ENCODE assay signal across 14 cellular contexts in genomic region chr2:211351998-211352397, GRCh38.
A peak's percentile ranks its signal among the peaks of the same experiment; 100 is the strongest.
DNase-seq lines count a peak whose midpoint lies in the region; ATAC-seq lines count a peak whose summit lies in the region.
"Had no signal": no experiment of that assay in that cellular context is flagged by ENCODE, and none has a peak within 500 bp of the region (broad histone marks: within the 10 kb centered on the region; RNA-seq: fewer than 3 reads in every experiment).

No MANE protein-coding gene starts in this region.

- H3K9me3 ChIP-seq in right cardiac atrium (ENCODE audit: control insufficient read depth, low read length) (no peaks in the 10 kb centered on the region), trophoblast cell (ENCODE audit: insufficient read depth, low read depth, low read length) (no peaks in the 10 kb centered on the region)
- H3K9me3 ChIP-seq: colonic mucosa, vagina had no signal

- no peaks in the 10 kb centered on the region for H3K79me2 ChIP-seq in trophoblast cell (ENCODE audit: control insufficient read depth, insufficient read depth, low read length, poor library complexity)

- no peaks in the 10 kb centered on the region for H3K36me3 ChIP-seq in trophoblast cell (ENCODE audit: control insufficient read depth in 1 of 2, insufficient read depth in 2 of 2, low read length in 2 of 2)
- H3K36me3 ChIP-seq: colonic mucosa, vagina had no signal

- no peak overlapping the region for H3K27ac ChIP-seq in right cardiac atrium (ENCODE audit: low read length)
- no peak overlapping the region for H3K27ac ChIP-seq in trophoblast cell (ENCODE audit: low read depth, low read length)
- H3K27ac ChIP-seq: colonic mucosa, vagina had no signal

- H3K9ac ChIP-seq in trophoblast cell (ENCODE audit: low read length), result no peak overlapping the region

- H3K23ac ChIP-seq in trophoblast cell (ENCODE audit: low read length), result no peak overlapping the region

- no peaks in the 10 kb centered on the region for H3K27me3 Mint-ChIP-seq in T-cell
- H3K27me3 Mint-ChIP-seq: activated naive CD8-positive, alpha-beta T cell treated with anti-CD3 and anti-CD28 coated beads for 36 hours had no signal

- no peak overlapping the region for H2AK5ac ChIP-seq in trophoblast cell (ENCODE audit: low read length)

- peak; percentile 32 for DNase-seq in left ventricle myocardium superior
- DNase-seq in cardiac septum (ENCODE audit: low spot score), result no peak
- peak; percentile 68 for DNase-seq in RPMI8226
- DNase-seq in right cardiac atrium, result peak in 2 of 3 donors; percentile 39 to 50
- no peak for DNase-seq in T-cell
- DNase-seq in trophoblast cell, result no peak
- DNase-seq in NCI-H146 (lab: John Stamatoyannopoulos, UW), result no peak
- DNase-seq: activated CD8-positive, alpha-beta memory T cell treated with anti-CD3 and anti-CD28 coated beads for 24 hours; activated naive CD8-positive, alpha-beta T cell treated with anti-CD3 and anti-CD28 coated beads for 36 hours; colonic mucosa; MV-4-11 had no signal

- no peak overlapping the region for H3K4me3 Mint-ChIP-seq in T-cell
- H3K4me3 Mint-ChIP-seq: activated naive CD8-positive, alpha-beta T cell treated with anti-CD3 and anti-CD28 coated beads for 36 hours; nephron had no signal

- H3K4me2 ChIP-seq in trophoblast cell (ENCODE audit: low read length), result no peak overlapping the region

- no peak overlapping the region for H4K91ac ChIP-seq in trophoblast cell (ENCODE audit: low read depth, low read length)

- no peak overlapping the region for H2BK5ac ChIP-seq in trophoblast cell (ENCODE audit: low read depth, low read length, poor library complexity)

- H3K4me1 ChIP-seq in right cardiac atrium (ENCODE audit: control insufficient read depth, insufficient read depth, low read length) (no peaks in the 10 kb centered on the region), trophoblast cell (ENCODE audit: control insufficient read depth in 1 of 2, insufficient read depth in 2 of 2, low read length in 2 of 2) (no peaks in the 10 kb centered on the region)
- H3K4me1 ChIP-seq: colonic mucosa, vagina had no signal

- CTCF ChIA-PET in T-cell (lab: Charles Lee), result no interaction called here

- H4K8ac ChIP-seq in trophoblast cell (ENCODE audit: low read depth, low read length), result no peak overlapping the region

- H3K79me1 ChIP-seq in trophoblast cell (ENCODE audit: low read length), result no peaks in the 10 kb centered on the region

- H3K4me1 Mint-ChIP-seq in T-cell, result no peaks in the 10 kb centered on the region
- H3K4me1 Mint-ChIP-seq: activated naive CD8-positive, alpha-beta T cell treated with anti-CD3 and anti-CD28 coated beads for 36 hours; nephron had no signal

- H3K14ac ChIP-seq in trophoblast cell (ENCODE audit: low read length), result no peak overlapping the region

- H3K4me3 ChIP-seq in right cardiac atrium (ENCODE audit: low read length), result no peak overlapping the region
- no peak overlapping the region for H3K4me3 ChIP-seq in trophoblast cell (ENCODE audit: low read depth, low read length)
- H3K4me3 ChIP-seq: colonic mucosa, vagina had no signal

- no peak overlapping the region for H2BK120ac ChIP-seq in trophoblast cell (ENCODE audit: insufficient read depth, low read length, poor library complexity)

- no peak overlapping the region for H2BK12ac ChIP-seq in trophoblast cell (ENCODE audit: low read length)

- intact Hi-C loops in left ventricle myocardium superior (cut with micrococcal nuclease), result no loop called here
- intact Hi-C loops in cardiac septum (cut with DNase I), result no loop called here
- intact Hi-C loops in right cardiac atrium (cut with DNase I), result no loop called here

- no peak overlapping the region for H3K4ac ChIP-seq in trophoblast cell (ENCODE audit: low read depth, low read length)

- ATAC-seq in left ventricle myocardium superior (no peak), right cardiac atrium (no peak), T-cell (replicated peaks in 1 of 4) (no peak), GM18873 (IDR thresholded peaks at IDR 0.05; ENCODE audit: low FRiP score, unreplicated experiment) (no peak)

- H3K27ac Mint-ChIP-seq in T-cell, result no peak overlapping the region
- H3K27ac Mint-ChIP-seq: activated naive CD8-positive, alpha-beta T cell treated with anti-CD3 and anti-CD28 coated beads for 36 hours; nephron had no signal

- H2AFZ ChIP-seq in trophoblast cell (ENCODE audit: insufficient read depth, low read length, poor library complexity), result no peak overlapping the region

- no peaks in the 10 kb centered on the region for H3K36me3 Mint-ChIP-seq in T-cell
- H3K36me3 Mint-ChIP-seq: activated naive CD8-positive, alpha-beta T cell treated with anti-CD3 and anti-CD28 coated beads for 36 hours had no signal

- H3K18ac ChIP-seq in trophoblast cell (ENCODE audit: low read length), result no peak overlapping the region

- no peaks in the 10 kb centered on the region for H3K9me3 Mint-ChIP-seq in T-cell
- H3K9me3 Mint-ChIP-seq: activated naive CD8-positive, alpha-beta T cell treated with anti-CD3 and anti-CD28 coated beads for 36 hours; nephron had no signal

- POLR2A ChIA-PET in T-cell (lab: Charles Lee), result no interaction called here

- WGBS in right cardiac atrium, result 30% methylated on average over 3 of the region's 3 CpGs
- no CpG with 5 or more reads among the region's 3 CpGs for WGBS in trophoblast cell (ENCODE audit: extremely low coverage, insufficient coverage, insufficient read length)

- H3K27me3 ChIP-seq in right cardiac atrium (ENCODE audit: control insufficient read depth, insufficient read depth) (no peaks in the 10 kb centered on the region), trophoblast cell (ENCODE audit: insufficient read depth, low read length) (no peaks in the 10 kb centered on the region)
- H3K27me3 ChIP-seq: colonic mucosa, vagina had no signal

- H4K12ac ChIP-seq in trophoblast cell (ENCODE audit: low read depth, low read length), result no peak overlapping the region

Comparison
In these comparisons a context has a peak if more than half of its experiments do, and no peak if none do; other contexts are left out.
1. DNase-seq: peak in left ventricle myocardium superior (single experiment), RPMI8226 (single experiment) and right cardiac atrium (2 of 3); none in cardiac septum (single experiment), T-cell (0 of 34), trophoblast cell (0 of 2) and NCI-H146 (single experiment).